Comparison of ENCODE assay signal across 1 cellular context in the genomic region with DNA sequence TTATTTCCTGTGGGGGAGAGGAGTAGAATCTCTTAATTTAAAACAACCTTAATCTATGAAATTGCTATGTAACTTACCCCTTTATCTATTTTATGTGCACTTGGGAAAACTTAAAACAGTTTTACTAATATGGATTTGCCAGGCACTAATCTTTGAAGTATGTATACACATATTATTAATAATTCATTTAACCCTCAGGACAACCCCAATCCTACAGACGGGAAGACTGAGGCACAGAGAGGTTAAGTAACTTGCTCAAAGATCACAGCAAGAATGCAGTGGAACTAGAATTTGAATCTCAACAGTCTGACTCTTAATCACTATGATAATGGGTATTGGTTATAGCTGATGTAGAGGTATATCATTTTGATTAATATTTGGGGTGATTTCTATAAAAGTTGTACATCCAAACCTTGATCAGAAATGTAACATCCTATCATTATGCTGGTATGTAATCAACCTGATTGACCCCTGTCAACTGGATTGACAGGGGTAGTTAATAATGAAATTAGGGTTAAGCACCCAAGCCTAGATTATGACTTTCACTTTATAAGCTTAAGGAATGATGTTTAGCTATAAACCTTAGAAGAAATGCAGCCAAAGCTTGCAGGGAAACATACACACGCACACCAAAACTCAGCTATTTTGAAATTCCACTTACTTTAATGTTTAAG.
A peak's percentile ranks its signal among the peaks of the same experiment; 100 is the strongest.
TF ChIP-seq lines count a peak whose summit lies in the region.

No MANE protein-coding gene starts in this region.

TF ChIP-seq in HepG2, 621 proteins besides CTCF, POLR2A, EP300 and RAD21:
- TF ChIP-seq ZNF629 (CRISPR knock-in tag; conservative IDR thresholded peaks at IDR 0.05) (peak; percentile 44; the same call in 1 of the 2 replicates), JARID2 (CRISPR knock-in tag; IDR thresholded peaks at IDR 0.05; ENCODE audit: insufficient replicate concordance) (no peak), ZBTB42 (CRISPR knock-in tag; IDR thresholded peaks at IDR 0.05) (no peak)
